1 cellular context compared by ENCODE assay signal in the genomic region with DNA sequence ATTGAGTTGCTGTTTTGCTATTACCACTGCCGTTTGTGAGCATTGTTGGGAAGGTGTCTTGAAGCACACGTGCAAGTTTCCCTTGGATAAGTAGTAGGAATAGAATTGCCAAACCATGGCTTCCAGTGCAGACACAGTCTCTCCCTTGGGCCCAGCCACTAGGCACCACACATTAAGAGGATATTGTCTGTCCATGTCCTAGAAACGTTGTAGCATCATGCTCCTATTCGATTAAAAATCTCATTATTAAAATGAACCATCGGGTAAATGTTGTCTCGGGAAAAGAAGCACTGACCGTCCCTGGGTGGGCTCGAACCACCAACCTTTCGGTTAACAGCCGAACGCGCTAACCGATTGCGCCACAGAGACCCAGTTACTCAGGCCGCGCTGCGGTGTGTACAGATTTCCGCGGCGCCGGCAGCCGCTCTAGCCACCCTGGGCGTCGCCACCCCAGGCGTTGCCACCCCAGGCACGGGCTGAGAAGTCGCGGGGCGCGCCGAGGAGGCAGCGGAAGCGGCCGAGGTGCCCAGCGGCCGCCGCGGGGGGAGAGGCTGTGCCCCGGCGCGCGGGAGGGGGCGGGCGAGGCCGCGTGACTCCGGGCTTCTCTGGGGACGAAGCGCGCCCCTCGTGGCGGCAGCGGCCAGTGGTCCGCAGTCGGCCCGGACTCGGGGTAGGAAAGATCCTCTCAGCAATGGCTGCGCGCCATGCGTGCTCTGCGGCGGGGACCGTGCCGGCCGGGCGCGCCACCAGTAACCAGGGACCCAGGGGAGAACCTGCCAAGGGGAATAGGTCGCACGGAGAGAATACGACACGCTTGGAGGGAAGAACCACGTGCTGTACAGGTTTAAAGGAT.
TF ChIP-seq lines count a peak whose summit lies in the region.

No MANE protein-coding gene starts in this region.

TF ChIP-seq in HepG2, 621 proteins besides CTCF, POLR2A, EP300 and RAD21 (continued from another document and continues in another):
- TF ChIP-seq, protein P1, sequence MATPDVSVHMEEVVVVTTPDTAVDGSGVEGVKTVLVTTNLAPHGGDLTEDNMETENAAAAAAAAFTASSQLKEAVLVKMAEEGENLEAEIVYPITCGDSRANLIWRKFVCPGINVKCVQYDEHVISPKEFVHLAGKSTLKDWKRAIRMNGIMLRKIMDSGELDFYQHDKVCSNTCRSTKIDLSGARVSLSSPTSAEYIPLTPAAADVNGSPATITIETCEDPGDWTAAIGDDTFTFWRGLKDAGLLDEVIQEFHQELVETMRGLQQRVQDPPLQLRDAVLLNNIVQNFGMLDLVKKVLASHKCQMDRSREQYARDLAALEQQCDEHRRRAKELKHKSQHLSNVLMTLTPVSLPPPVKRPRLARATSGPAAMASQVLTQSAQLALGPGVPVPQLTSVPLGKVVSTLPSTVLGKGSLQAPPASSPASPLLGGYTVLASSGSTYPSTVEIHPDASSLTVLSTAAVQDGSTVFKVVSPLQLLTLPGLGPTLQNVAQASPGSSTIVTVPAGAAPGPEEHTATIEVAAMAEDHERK (CRISPR knock-in tag; IDR thresholded peaks at IDR 0.05; ENCODE audit: low read depth), result no peak
- TF ChIP-seq RFXANK (CRISPR knock-in tag; IDR thresholded peaks at IDR 0.05) (no peak), MIER2 (CRISPR knock-in tag; IDR thresholded peaks at IDR 0.05) (no peak), GFI1 (CRISPR knock-in tag; IDR thresholded peaks at IDR 0.05; ENCODE audit: borderline replicate concordance) (peak; percentile 47; the same call in 1 of the 2 replicates), ETV5 (CRISPR knock-in tag; IDR thresholded peaks at IDR 0.05; ENCODE audit: borderline replicate concordance) (peak; percentile 52), CAMTA2 (CRISPR knock-in tag; IDR thresholded peaks at IDR 0.05; ENCODE audit: borderline replicate concordance) (no peak), JDP2 (CRISPR knock-in tag; IDR thresholded peaks at IDR 0.05; ENCODE audit: borderline replicate concordance) (no peak), SALL1 (CRISPR knock-in tag; IDR thresholded peaks at IDR 0.05) (peak; percentile 83), ARHGAP35 (CRISPR knock-in tag; IDR thresholded peaks at IDR 0.05; ENCODE audit: borderline replicate concordance) (no peak), ZNF235 (CRISPR knock-in tag; IDR thresholded peaks at IDR 0.05; ENCODE audit: borderline replicate concordance) (peak; percentile 71; the same call in 1 of the 2 replicates), NR1H2 (CRISPR knock-in tag; IDR thresholded peaks at IDR 0.05; ENCODE audit: borderline replicate concordance, low read depth) (no peak), NKX3-1 (CRISPR knock-in tag; IDR thresholded peaks at IDR 0.05) (0 out of 2 replicates have a peak, but pooled peaks have one; percentile 24), ZNF605 (CRISPR knock-in tag; IDR thresholded peaks at IDR 0.05) (no peak; the same call in 1 of the 2 replicates), ZNF746 (CRISPR knock-in tag; IDR thresholded peaks at IDR 0.05) (0 out of 2 replicates have a peak, but pooled peaks have one; percentile 33), SNAPC2 (CRISPR knock-in tag; IDR thresholded peaks at IDR 0.05) (no peak), ZNF782 (CRISPR knock-in tag; IDR thresholded peaks at IDR 0.05; ENCODE audit: borderline replicate concordance) (0 out of 2 replicates have a peak, but pooled peaks have one; percentile 29), RFX3 (CRISPR knock-in tag; IDR thresholded peaks at IDR 0.05) (no peak), CREM (IDR thresholded peaks at IDR 0.05) (no peak), CREM (CRISPR knock-in tag; IDR thresholded peaks at IDR 0.05) (no peak), ZNF180 (CRISPR knock-in tag; IDR thresholded peaks at IDR 0.05; ENCODE audit: borderline replicate concordance, low read depth) (no peak), ZNF766 (CRISPR knock-in tag; IDR thresholded peaks at IDR 0.05; ENCODE audit: borderline replicate concordance) (peak; percentile 75; the same call in 1 of the 2 replicates), ZNF75D (CRISPR knock-in tag; IDR thresholded peaks at IDR 0.05; ENCODE audit: borderline replicate concordance) (no peak), THAP11 (CRISPR knock-in tag; IDR thresholded peaks at IDR 0.05) (peak; percentile 67), MZF1 (CRISPR knock-in tag; IDR thresholded peaks at IDR 0.05; ENCODE audit: borderline replicate concordance) (no peak), KDM4B (CRISPR knock-in tag; IDR thresholded peaks at IDR 0.05) (no peak), YY1 (IDR thresholded peaks at IDR 0.05; ENCODE audit: insufficient read depth, insufficient replicate concordance, low read depth, low read length) (peak; percentile 89), FOSL1 (CRISPR knock-in tag; IDR thresholded peaks at IDR 0.05; ENCODE audit: borderline replicate concordance) (no peak), ARNT (IDR thresholded peaks at IDR 0.05) (no peak), FOXC1 (CRISPR knock-in tag; IDR thresholded peaks at IDR 0.05; ENCODE audit: borderline replicate concordance) (peak; percentile 84; the same call in 1 of the 2 replicates), ZSCAN9 (CRISPR knock-in tag; IDR thresholded peaks at IDR 0.05; ENCODE audit: borderline replicate concordance) (no peak; the same call in 1 of the 2 replicates), ZNF720 (CRISPR knock-in tag; IDR thresholded peaks at IDR 0.05) (no peak), HMG20A (CRISPR knock-in tag; IDR thresholded peaks at IDR 0.05; ENCODE audit: borderline replicate concordance) (no peak), ZBTB38 (CRISPR knock-in tag; IDR thresholded peaks at IDR 0.05) (no peak; the same call in 1 of the 2 replicates), GATAD1 (CRISPR knock-in tag; IDR thresholded peaks at IDR 0.05) (no peak)
- TF ChIP-seq, protein P2, sequence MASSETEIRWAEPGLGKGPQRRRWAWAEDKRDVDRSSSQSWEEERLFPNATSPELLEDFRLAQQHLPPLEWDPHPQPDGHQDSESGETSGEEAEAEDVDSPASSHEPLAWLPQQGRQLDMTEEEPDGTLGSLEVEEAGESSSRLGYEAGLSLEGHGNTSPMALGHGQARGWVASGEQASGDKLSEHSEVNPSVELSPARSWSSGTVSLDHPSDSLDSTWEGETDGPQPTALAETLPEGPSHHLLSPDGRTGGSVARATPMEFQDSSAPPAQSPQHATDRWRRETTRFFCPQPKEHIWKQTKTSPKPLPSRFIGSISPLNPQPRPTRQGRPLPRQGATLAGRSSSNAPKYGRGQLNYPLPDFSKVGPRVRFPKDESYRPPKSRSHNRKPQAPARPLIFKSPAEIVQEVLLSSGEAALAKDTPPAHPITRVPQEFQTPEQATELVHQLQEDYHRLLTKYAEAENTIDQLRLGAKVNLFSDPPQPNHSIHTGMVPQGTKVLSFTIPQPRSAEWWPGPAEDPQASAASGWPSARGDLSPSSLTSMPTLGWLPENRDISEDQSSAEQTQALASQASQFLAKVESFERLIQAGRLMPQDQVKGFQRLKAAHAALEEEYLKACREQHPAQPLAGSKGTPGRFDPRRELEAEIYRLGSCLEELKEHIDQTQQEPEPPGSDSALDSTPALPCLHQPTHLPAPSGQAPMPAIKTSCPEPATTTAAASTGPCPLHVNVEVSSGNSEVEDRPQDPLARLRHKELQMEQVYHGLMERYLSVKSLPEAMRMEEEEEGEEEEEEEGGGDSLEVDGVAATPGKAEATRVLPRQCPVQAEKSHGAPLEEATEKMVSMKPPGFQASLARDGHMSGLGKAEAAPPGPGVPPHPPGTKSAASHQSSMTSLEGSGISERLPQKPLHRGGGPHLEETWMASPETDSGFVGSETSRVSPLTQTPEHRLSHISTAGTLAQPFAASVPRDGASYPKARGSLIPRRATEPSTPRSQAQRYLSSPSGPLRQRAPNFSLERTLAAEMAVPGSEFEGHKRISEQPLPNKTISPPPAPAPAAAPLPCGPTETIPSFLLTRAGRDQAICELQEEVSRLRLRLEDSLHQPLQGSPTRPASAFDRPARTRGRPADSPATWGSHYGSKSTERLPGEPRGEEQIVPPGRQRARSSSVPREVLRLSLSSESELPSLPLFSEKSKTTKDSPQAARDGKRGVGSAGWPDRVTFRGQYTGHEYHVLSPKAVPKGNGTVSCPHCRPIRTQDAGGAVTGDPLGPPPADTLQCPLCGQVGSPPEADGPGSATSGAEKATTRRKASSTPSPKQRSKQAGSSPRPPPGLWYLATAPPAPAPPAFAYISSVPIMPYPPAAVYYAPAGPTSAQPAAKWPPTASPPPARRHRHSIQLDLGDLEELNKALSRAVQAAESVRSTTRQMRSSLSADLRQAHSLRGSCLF (CRISPR knock-in tag; IDR thresholded peaks at IDR 0.05; ENCODE audit: borderline replicate concordance), result no peak
- TF ChIP-seq, protein P3, sequence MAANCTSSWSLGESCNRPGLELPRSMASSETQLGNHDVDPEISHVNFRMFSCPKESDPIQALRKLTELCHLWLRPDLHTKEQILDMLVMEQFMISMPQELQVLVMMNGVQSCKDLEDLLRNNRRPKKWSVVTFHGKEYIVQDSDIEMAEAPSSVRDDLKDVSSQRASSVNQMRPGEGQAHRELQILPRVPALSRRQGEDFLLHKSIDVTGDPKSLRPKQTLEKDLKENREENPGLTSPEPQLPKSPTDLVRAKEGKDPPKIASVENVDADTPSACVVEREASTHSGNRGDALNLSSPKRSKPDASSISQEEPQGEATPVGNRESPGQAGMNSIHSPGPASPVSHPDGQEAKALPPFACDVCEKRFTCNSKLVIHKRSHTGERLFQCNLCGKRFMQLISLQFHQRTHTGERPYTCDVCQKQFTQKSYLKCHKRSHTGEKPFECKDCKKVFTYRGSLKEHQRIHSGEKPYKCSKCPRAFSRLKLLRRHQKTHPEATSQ (CRISPR knock-in tag; IDR thresholded peaks at IDR 0.05; ENCODE audit: borderline replicate concordance), result peak; percentile 70; the same call in 1 of the 2 replicates
- TF ChIP-seq, protein P4, sequence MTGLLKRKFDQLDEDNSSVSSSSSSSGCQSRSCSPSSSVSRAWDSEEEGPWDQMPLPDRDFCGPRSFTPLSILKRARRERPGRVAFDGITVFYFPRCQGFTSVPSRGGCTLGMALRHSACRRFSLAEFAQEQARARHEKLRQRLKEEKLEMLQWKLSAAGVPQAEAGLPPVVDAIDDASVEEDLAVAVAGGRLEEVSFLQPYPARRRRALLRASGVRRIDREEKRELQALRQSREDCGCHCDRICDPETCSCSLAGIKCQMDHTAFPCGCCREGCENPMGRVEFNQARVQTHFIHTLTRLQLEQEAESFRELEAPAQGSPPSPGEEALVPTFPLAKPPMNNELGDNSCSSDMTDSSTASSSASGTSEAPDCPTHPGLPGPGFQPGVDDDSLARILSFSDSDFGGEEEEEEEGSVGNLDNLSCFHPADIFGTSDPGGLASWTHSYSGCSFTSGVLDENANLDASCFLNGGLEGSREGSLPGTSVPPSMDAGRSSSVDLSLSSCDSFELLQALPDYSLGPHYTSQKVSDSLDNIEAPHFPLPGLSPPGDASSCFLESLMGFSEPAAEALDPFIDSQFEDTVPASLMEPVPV (CRISPR knock-in tag; IDR thresholded peaks at IDR 0.05), result peak; percentile 48; the same call in 1 of the 2 replicates
- TF ChIP-seq, protein P5, sequence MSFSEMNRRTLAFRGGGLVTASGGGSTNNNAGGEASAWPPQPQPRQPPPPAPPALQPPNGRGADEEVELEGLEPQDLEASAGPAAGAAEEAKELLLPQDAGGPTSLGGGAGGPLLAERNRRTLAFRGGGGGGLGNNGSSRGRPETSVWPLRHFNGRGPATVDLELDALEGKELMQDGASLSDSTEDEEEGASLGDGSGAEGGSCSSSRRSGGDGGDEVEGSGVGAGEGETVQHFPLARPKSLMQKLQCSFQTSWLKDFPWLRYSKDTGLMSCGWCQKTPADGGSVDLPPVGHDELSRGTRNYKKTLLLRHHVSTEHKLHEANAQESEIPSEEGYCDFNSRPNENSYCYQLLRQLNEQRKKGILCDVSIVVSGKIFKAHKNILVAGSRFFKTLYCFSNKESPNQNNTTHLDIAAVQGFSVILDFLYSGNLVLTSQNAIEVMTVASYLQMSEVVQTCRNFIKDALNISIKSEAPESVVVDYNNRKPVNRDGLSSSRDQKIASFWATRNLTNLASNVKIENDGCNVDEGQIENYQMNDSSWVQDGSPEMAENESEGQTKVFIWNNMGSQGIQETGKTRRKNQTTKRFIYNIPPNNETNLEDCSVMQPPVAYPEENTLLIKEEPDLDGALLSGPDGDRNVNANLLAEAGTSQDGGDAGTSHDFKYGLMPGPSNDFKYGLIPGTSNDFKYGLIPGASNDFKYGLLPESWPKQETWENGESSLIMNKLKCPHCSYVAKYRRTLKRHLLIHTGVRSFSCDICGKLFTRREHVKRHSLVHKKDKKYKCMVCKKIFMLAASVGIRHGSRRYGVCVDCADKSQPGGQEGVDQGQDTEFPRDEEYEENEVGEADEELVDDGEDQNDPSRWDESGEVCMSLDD (CRISPR knock-in tag; IDR thresholded peaks at IDR 0.05; ENCODE audit: borderline replicate concordance), result no peak
- TF ChIP-seq, protein P6, sequence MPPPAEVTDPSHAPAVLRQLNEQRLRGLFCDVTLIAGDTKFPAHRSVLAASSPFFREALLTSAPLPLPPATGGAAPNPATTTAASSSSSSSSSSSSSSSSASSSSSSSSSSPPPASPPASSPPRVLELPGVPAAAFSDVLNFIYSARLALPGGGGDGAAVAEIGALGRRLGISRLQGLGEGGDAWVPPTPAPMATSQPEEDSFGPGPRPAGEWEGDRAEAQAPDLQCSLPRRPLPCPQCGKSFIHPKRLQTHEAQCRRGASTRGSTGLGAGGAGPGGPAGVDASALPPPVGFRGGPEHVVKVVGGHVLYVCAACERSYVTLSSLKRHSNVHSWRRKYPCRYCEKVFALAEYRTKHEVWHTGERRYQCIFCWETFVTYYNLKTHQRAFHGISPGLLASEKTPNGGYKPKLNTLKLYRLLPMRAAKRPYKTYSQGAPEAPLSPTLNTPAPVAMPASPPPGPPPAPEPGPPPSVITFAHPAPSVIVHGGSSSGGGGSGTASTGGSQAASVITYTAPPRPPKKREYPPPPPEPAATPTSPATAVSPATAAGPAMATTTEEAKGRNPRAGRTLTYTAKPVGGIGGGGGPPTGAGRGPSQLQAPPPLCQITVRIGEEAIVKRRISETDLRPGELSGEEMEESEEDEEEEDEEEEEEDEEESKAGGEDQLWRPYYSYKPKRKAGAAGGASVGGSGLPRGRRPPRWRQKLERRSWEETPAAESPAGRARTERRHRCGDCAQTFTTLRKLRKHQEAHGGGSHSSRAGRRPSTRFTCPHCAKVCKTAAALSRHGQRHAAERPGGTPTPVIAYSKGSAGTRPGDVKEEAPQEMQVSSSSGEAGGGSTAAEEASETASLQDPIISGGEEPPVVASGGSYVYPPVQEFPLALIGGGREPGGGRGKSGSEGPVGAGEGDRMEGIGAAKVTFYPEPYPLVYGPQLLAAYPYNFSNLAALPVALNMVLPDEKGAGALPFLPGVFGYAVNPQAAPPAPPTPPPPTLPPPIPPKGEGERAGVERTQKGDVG (CRISPR knock-in tag; IDR thresholded peaks at IDR 0.05; ENCODE audit: borderline replicate concordance), result no peak
- TF ChIP-seq, protein P7, sequence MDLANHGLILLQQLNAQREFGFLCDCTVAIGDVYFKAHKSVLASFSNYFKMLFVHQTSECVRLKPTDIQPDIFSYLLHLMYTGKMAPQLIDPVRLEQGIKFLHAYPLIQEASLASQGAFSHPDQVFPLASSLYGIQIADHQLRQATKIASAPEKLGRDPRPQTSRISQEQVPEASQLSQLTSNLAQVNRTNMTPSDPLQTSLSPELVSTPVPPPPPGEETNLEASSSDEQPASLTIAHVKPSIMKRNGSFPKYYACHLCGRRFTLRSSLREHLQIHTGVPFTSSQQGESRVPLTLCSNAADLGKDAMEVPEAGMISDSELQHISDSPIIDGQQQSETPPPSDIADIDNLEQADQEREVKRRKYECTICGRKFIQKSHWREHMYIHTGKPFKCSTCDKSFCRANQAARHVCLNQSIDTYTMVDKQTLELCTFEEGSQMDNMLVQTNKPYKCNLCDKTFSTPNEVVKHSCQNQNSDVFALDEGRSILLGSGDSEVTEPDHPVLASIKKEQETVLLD (CRISPR knock-in tag; IDR thresholded peaks at IDR 0.05; ENCODE audit: low read depth), result no peak; the same call in 1 of the 2 replicates
